Comparison of ENCODE assay signal across 15 cellular contexts in genomic region chr16:11016524-11016988, GRCh38.
DNase-seq lines count a peak whose midpoint lies in the region; ATAC-seq, FAIRE-seq and TF ChIP-seq lines count a peak whose summit lies in the region.
"Had no signal": no experiment of that assay in that cellular context is flagged by ENCODE, and none has a peak within 500 bp of the region (broad histone marks: within the 10 kb centered on the region; RNA-seq: fewer than 3 reads in every experiment).

No MANE protein-coding gene starts in this region.

- DNase-seq in A549 (ENCODE audit: low read depth in 1 of 2, low spot score in 1 of 2): peak; percentile 49 to 50
- no peak for DNase-seq in Calu3
- DNase-seq in RWPE2 (ENCODE audit: low spot score): no peak
- DNase-seq in left lung: no peak
- DNase-seq in activated CD4-positive, alpha-beta memory T cell treated with anti-CD3 and anti-CD28 coated beads for 36 hours: no peak
- DNase-seq in GM12891 (ENCODE audit: insufficient read length, low spot score): no peak
- no peak for DNase-seq in occipital lobe (lab: John Stamatoyannopoulos, UW)
- DNase-seq: amniotic stem cell, cortex of kidney, NCI-H1092 treated with DMSO at 0.1 percent for 48 hours, T-helper 1 cell had no signal

- no peaks in the 10 kb centered on the region for H3K9me3 ChIP-seq in A549
- no peaks in the 10 kb centered on the region for H3K9me3 ChIP-seq in RWPE2 (ENCODE audit: severe bottlenecking)
- H3K9me3 ChIP-seq in left lung: no peaks in the 10 kb centered on the region
- H3K9me3 ChIP-seq: BLaER1 had no signal

- peak overlapping the region; percentile 16; the same call in 1 of the 3 replicates for H3K4me3 ChIP-seq in A549
- H3K4me3 ChIP-seq in RWPE2 (ENCODE audit: severe bottlenecking): no peak overlapping the region
- H3K4me3 ChIP-seq in left lung: no peak overlapping the region
- H3K4me3 ChIP-seq: BLaER1 had no signal

- TF ChIP-seq EP300 in A549 (IDR thresholded peaks at IDR 0.05): no peak

- peaks cover 12% of the 10 kb centered on the region for H3K36me3 Mint-ChIP-seq in Calu3 (ENCODE audit: insufficient read depth, unreplicated experiment)
- peaks cover 27% of the 10 kb centered on the region for H3K36me3 Mint-ChIP-seq in activated CD4-positive, alpha-beta memory T cell treated with anti-CD3 and anti-CD28 coated beads for 36 hours

- ATAC-seq in A549 (peak; percentile 75 to 77), RWPE2 (ENCODE audit: low read depth) (peak; percentile 81), left lung (peak; percentile 63), HG03571 (IDR thresholded peaks at IDR 0.05; ENCODE audit: unreplicated experiment) (no peak)

- no peaks in the 10 kb centered on the region for H3K27me3 ChIP-seq in RWPE2 (ENCODE audit: insufficient read depth, poor library complexity, severe bottlenecking)
- no peaks in the 10 kb centered on the region for H3K27me3 ChIP-seq in left lung
- H3K27me3 ChIP-seq: BLaER1 had no signal

- H3K27ac ChIP-seq in A549: peak overlapping the region; percentile 58 to 76; a peak in 4 of 6 replicates
- peak overlapping the region; percentile 76 for H3K27ac ChIP-seq in RWPE2 (ENCODE audit: poor library complexity, severe bottlenecking)
- no peak overlapping the region for H3K27ac ChIP-seq in left lung
- H3K27ac ChIP-seq: BLaER1 had no signal

- H3K4me3 Mint-ChIP-seq in Calu3 (ENCODE audit: low read depth, unreplicated experiment): no peak overlapping the region
- no peak overlapping the region for H3K4me3 Mint-ChIP-seq in activated CD4-positive, alpha-beta memory T cell treated with anti-CD3 and anti-CD28 coated beads for 36 hours
- H3K4me3 Mint-ChIP-seq: activated T-cell treated with anti-CD3 and anti-CD28 coated beads, Interleukin-2, amount 50 U/mL, for 4 hours; memory B cell had no signal

- WGBS in A549 (ENCODE audit: missing lambda C conversion rate): 30% methylated on average over 3 of the region's 3 CpGs

- H3K4me2 ChIP-seq in A549: peak overlapping the region; percentile 73
- H3K4me2 ChIP-seq: BLaER1 had no signal

- TF ChIP-seq POLR2A in A549 (IDR thresholded peaks at IDR 0.05; ENCODE audit: low read length) (no peak), GM12891 (IDR thresholded peaks at IDR 0.05; ENCODE audit: low read depth, low read length) (no peak)

- no peaks in the 10 kb centered on the region for H3K9me3 Mint-ChIP-seq in Calu3 (ENCODE audit: low read depth, unreplicated experiment)
- no peaks in the 10 kb centered on the region for H3K9me3 Mint-ChIP-seq in activated CD4-positive, alpha-beta memory T cell treated with anti-CD3 and anti-CD28 coated beads for 36 hours
- H3K9me3 Mint-ChIP-seq: activated T-cell treated with anti-CD3 and anti-CD28 coated beads, Interleukin-2, amount 50 U/mL, for 4 hours; memory B cell had no signal

- H3K4me1 ChIP-seq in A549 (peaks cover 28% of the 10 kb centered on the region), RWPE2 (ENCODE audit: insufficient read depth, poor library complexity, severe bottlenecking) (peaks cover 13% of the 10 kb centered on the region), left lung (peaks cover 0 to 15% of the 10 kb centered on the region in 2 donors)

- peaks cover 10% of the 10 kb centered on the region; the same call in 1 of the 2 replicates for H3K36me3 ChIP-seq in RWPE2 (ENCODE audit: low read depth)
- peaks cover 0 to 31% of the 10 kb centered on the region in 2 donors for H3K36me3 ChIP-seq in left lung

- no peak for TF ChIP-seq RAD21 in A549 (conservative IDR thresholded peaks at IDR 0.05 in 1 of 2, IDR thresholded peaks at IDR 0.05 in 1 of 2)

- POLR2A ChIA-PET in A549 (lab: Yijun Ruan, JAX): interaction anchor here (0.5 kb wide), 1 partner anchor 10 kb away, joined by 7 read pairs; no protein-coding TSS in a partner anchor
- POLR2A ChIA-PET in activated CD4-positive, alpha-beta memory T cell treated with anti-CD3 and anti-CD28 coated beads for 36 hours (lab: Charles Lee): no interaction called here

- TF ChIP-seq CTCF in A549 (IDR thresholded peaks at IDR 0.05) (no peak), Calu3 (IDR thresholded peaks at IDR 0.05; ENCODE audit: unreplicated experiment) (no peak), RWPE2 (IDR thresholded peaks at IDR 0.05; ENCODE audit: poor library complexity, severe bottlenecking) (no peak), left lung (IDR thresholded peaks at IDR 0.05) (no peak)

- intact Hi-C loops in Calu3 (cut with micrococcal nuclease; ENCODE audit: unreplicated experiment) (loop anchor here (2.0 kb wide), 1 partner anchor 24 kb away; no protein-coding TSS in a partner anchor), left lung (cut with DNase I) (no loop called here)
- intact Hi-C loops in activated CD4-positive, alpha-beta memory T cell treated with anti-CD3 and anti-CD28 coated beads for 36 hours (cut with micrococcal nuclease): no loop called here

- H3K27ac Mint-ChIP-seq in Calu3 (ENCODE audit: unreplicated experiment): peak overlapping the region; percentile 42
- no peak overlapping the region for H3K27ac Mint-ChIP-seq in activated CD4-positive, alpha-beta memory T cell treated with anti-CD3 and anti-CD28 coated beads for 36 hours
- H3K27ac Mint-ChIP-seq: memory B cell had no signal

- peaks cover 27% of the 10 kb centered on the region for H3K4me1 Mint-ChIP-seq in Calu3 (ENCODE audit: low read depth, unreplicated experiment)
- peaks cover 8% of the 10 kb centered on the region for H3K4me1 Mint-ChIP-seq in activated CD4-positive, alpha-beta memory T cell treated with anti-CD3 and anti-CD28 coated beads for 36 hours (ENCODE audit: low read depth)
- H3K4me1 Mint-ChIP-seq: memory B cell had no signal

- FAIRE-seq in A549 (lab: Jason Lieb, UNC) (no peak), GM12891 (lab: Jason Lieb, UNC) (no peak)

- no TSS peak for BruUV-seq in Calu3 (replicated peaks; lab: Mats Ljungman, UMichigan)

- CTCF ChIA-PET in A549 (lab: Yijun Ruan, JAX) (interaction anchor here (1.2 to 1.8 kb wide), 5 partner anchors 11 to 240 kb away, joined by 3 to 8 read pairs (median 3); partner anchors contain the start of gene SOCS1), Calu3 (lab: Charles Lee) (interaction anchor here (0.7 to 1.4 kb wide), 4 partner anchors 23 to 239 kb away, joined by 3 to 6 read pairs (median 4); partner anchors contain the start of gene SOCS1)
- CTCF ChIA-PET in activated CD4-positive, alpha-beta memory T cell treated with anti-CD3 and anti-CD28 coated beads for 36 hours (lab: Charles Lee): no interaction called here

- H3K27me3 Mint-ChIP-seq in Calu3 (ENCODE audit: unreplicated experiment): no peaks in the 10 kb centered on the region
- no peaks in the 10 kb centered on the region for H3K27me3 Mint-ChIP-seq in activated CD4-positive, alpha-beta memory T cell treated with anti-CD3 and anti-CD28 coated beads for 36 hours
- H3K27me3 Mint-ChIP-seq: memory B cell had no signal

TF ChIP-seq in A549, 52 proteins besides CTCF, POLR2A, EP300 and RAD21:
- TF ChIP-seq BHLHE40 (IDR thresholded peaks at IDR 0.05; ENCODE audit: low read depth, low read length) (no peak), ZNF302 (CRISPR knock-in tag; IDR thresholded peaks at IDR 0.05) (no peak), TFCP2L1 (CRISPR knock-in tag; IDR thresholded peaks at IDR 0.05) (no peak), ESRRA (IDR thresholded peaks at IDR 0.05; ENCODE audit: borderline replicate concordance, low read length) (no peak), MAX (IDR thresholded peaks at IDR 0.05) (peak; percentile 6; the same call in 1 of the 2 replicates)

TF ChIP-seq in GM12891, 5 proteins besides CTCF, POLR2A, EP300 and RAD21:
- no peak for TF ChIP-seq PAX5 (IDR thresholded peaks at IDR 0.05; ENCODE audit: insufficient read depth, low read length, severe bottlenecking)
- TF ChIP-seq POU2F2 (IDR thresholded peaks at IDR 0.05; ENCODE audit: low read depth, low read length): no peak

Comparison
In these comparisons a context has a peak if more than half of its experiments do, and no peak if none do; other contexts are left out.
1. DNase-seq: peak in A549 (2 of 2); none in Calu3 (single experiment), RWPE2 (single experiment), left lung (0 of 2), activated CD4-positive, alpha-beta memory T cell treated with anti-CD3 and anti-CD28 coated beads for 36 hours (single experiment), GM12891 (single experiment) and occipital lobe (single experiment).
2. H3K27ac ChIP-seq: peak in A549 (2 of 2) and RWPE2 (single experiment); none in left lung (0 of 2).